In genomic region chr2:179447426-179447825, GRCh38 we compare ENCODE assay signal across 28 cellular contexts.
"Had no signal": no experiment of that assay in that cellular context is flagged by ENCODE, and none has a peak within 500 bp of the region (broad histone marks: within the 10 kb centered on the region; RNA-seq: fewer than 3 reads in every experiment).

No MANE protein-coding gene starts in this region.

- H3K4me3 ChIP-seq: left ventricle myocardium inferior, lung, neural progenitor cell, skin epidermis, spleen, suprapubic skin, thoracic aorta, tibial artery, uterus had no signal

- H3K27me3 ChIP-seq: neural progenitor cell, neutrophil, suprapubic skin, tibial artery, uterus had no signal

- H3K4me3 Mint-ChIP-seq: immature natural killer cell; mesothelial cell of epicardium; naive B cell; natural killer cell; nephron progenitor cell; neural progenitor cell; stimulated activated effector memory CD8-positive, alpha-beta T cell treated with anti-CD3 and anti-CD28 coated beads, Interleukin-12 subunit alpha, Interleukin-12 subunit beta, amount 100 ng/mL, for 72 hours; stimulated activated naive CD8-positive, alpha-beta T cell treated with anti-CD3 and anti-CD28 coated beads, Interleukin-15, Interleukin-2, amounts not matched to agents 100 ng/mL and 50 ng/mL, for 24 hours had no signal

- ATAC-seq: natural killer cell; right cardiac atrium; sciatic nerve; stimulated activated effector memory CD8-positive, alpha-beta T cell treated with anti-CD3 and anti-CD28 coated beads, Interleukin-12 subunit alpha, Interleukin-12 subunit beta, amount 100 ng/mL, for 72 hours had no signal

- H3K9ac ChIP-seq: neural progenitor cell, parathyroid adenoma had no signal

- H3K79me2 ChIP-seq: parathyroid adenoma had no signal

- H3K9me3 ChIP-seq: left ventricle myocardium inferior, neutrophil, spleen, suprapubic skin, thoracic aorta, tibial artery, uterus had no signal

- H3K36me3 ChIP-seq: left ventricle myocardium inferior, neutrophil, spleen, suprapubic skin, thoracic aorta, tibial artery, uterus had no signal

- DNase-seq: hypothalamus; immature natural killer cell; left ventricle myocardium inferior; mesenchymal stem cell; naive B cell; natural killer cell; nephron progenitor cell; occipital lobe; retina; right cardiac atrium; spleen; stimulated activated CD4-positive, alpha-beta T cell treated with anti-CD3 and anti-CD28 coated beads, Interleukin-4, amount 100 ng/mL, for 24 hours; stimulated activated naive CD4-positive, alpha-beta T cell; tibial artery; trophoblast cell; uterus had no signal

- H2AFZ ChIP-seq: neural progenitor cell, parathyroid adenoma had no signal

- H3K9me3 Mint-ChIP-seq: naive B cell; natural killer cell; neural progenitor cell; stimulated activated naive CD8-positive, alpha-beta T cell treated with anti-CD3 and anti-CD28 coated beads, Interleukin-15, Interleukin-2, amounts not matched to agents 100 ng/mL and 50 ng/mL, for 24 hours had no signal

- H3K36me3 Mint-ChIP-seq: immature natural killer cell; mesothelial cell of epicardium; natural killer cell; neural progenitor cell; stimulated activated effector memory CD8-positive, alpha-beta T cell treated with anti-CD3 and anti-CD28 coated beads, Interleukin-12 subunit alpha, Interleukin-12 subunit beta, amount 100 ng/mL, for 72 hours had no signal

- H3K27ac Mint-ChIP-seq: immature natural killer cell; mesothelial cell of epicardium; naive B cell; natural killer cell; nephron progenitor cell; neural progenitor cell; progenitor cell of endocrine pancreas; stimulated activated effector memory CD8-positive, alpha-beta T cell treated with anti-CD3 and anti-CD28 coated beads, Interleukin-12 subunit alpha, Interleukin-12 subunit beta, amount 100 ng/mL, for 72 hours; stimulated activated naive CD8-positive, alpha-beta T cell treated with anti-CD3 and anti-CD28 coated beads, Interleukin-15, Interleukin-2, amounts not matched to agents 100 ng/mL and 50 ng/mL, for 24 hours had no signal

- H3K27ac ChIP-seq: left ventricle myocardium inferior, neural progenitor cell, neutrophil, parathyroid adenoma, skin epidermis, spleen, suprapubic skin, thoracic aorta, tibial artery, uterus had no signal

- H3K4me2 ChIP-seq: neural progenitor cell had no signal

- H3K4me1 Mint-ChIP-seq: immature natural killer cell; naive B cell; natural killer cell; stimulated activated effector memory CD8-positive, alpha-beta T cell treated with anti-CD3 and anti-CD28 coated beads, Interleukin-12 subunit alpha, Interleukin-12 subunit beta, amount 100 ng/mL, for 72 hours had no signal

- H3K4me1 ChIP-seq: parathyroid adenoma, spleen, tibial artery, uterus had no signal
